8 cellular contexts compared by ENCODE assay signal in genomic region chr3:136142592-136142991, GRCh38. TPM values are rescaled to one million over a fixed set of nuclear protein-coding genes. Genes with fewer than 3 reads are reported as not detected.
A peak's percentile ranks its signal among the peaks of the same experiment; 100 is the strongest.
DNase-seq lines count a peak whose midpoint lies in the region; ATAC-seq and TF ChIP-seq lines count a peak whose summit lies in the region.

No MANE protein-coding gene starts in this region.

- H3K36me3 ChIP-seq in mesodermal cell (ENCODE audit: control insufficient read depth, insufficient read depth, low read length): peaks cover 35% of the 10 kb centered on the region

- H3K27ac ChIP-seq in mesodermal cell (ENCODE audit: low read depth, low read length, severe bottlenecking): peak overlapping the region; percentile 83

- peaks cover 8% of the 10 kb centered on the region for H3K4me1 ChIP-seq in mesodermal cell (ENCODE audit: control insufficient read depth, insufficient read depth, low read length, poor library complexity, severe bottlenecking)

- in situ Hi-C loops in Caki2 (cut with HindIII; ENCODE audit: low pct_unique_long_range_greater_than_20kb, low sequenced_read_pairs): no loop called here

- 17 to 19% methylated on average over 2 of the region's 3 CpGs for WGBS in mesodermal cell (ENCODE audit: insufficient coverage in 2 of 2), 2 experiments

- H3K9me3 ChIP-seq in mesodermal cell (ENCODE audit: control insufficient read depth, low read length): no peaks in the 10 kb centered on the region

- H3K4me3 ChIP-seq in cardiac fibroblast (replicated peaks in 1 of 2; ENCODE audit: low read depth in 2 of 2, low read length in 2 of 2): no peak overlapping the region
- H3K4me3 ChIP-seq in mesodermal cell (ENCODE audit: extremely low read depth, insufficient read depth, low read length, poor library complexity, severe bottlenecking): no peak overlapping the region

- TF ChIP-seq CTCF in cardiac fibroblast (IDR thresholded peaks at IDR 0.05; ENCODE audit: low read depth, low read length): no peak

- DNase-seq in Caki2 (ENCODE audit: low read depth) (peak; percentile 79), MV-4-11 (lab: John Stamatoyannopoulos, UW) (peak; percentile 32), cardiac fibroblast (ENCODE audit: low read depth in 2 of 2) (peak; percentile 83 to 88), NCI-H526 (lab: John Stamatoyannopoulos, UW) (no peak)
- no peak for DNase-seq in effector CD8-positive, alpha-beta T cell (lab: John Stamatoyannopoulos, UW)

- ATAC-seq in HG03457 (IDR thresholded peaks at IDR 0.05; ENCODE audit: unreplicated experiment) (no peak), HG03565 (IDR thresholded peaks at IDR 0.05; ENCODE audit: unreplicated experiment) (no peak)

RNA-seq across cellular contexts. Expression of gene MSL2, which starts 53.5 kb away (rescaled TPM):
- total RNA-seq in Caki2 (2014; rRNA removed; shearing (Covaris generic); ENCODE audit: low replicate concordance): 6.4 and 8.8 TPM in 2 replicates
- 24.8 TPM for polyA plus RNA-seq in mesodermal cell (2013, experiment 1 of 2)
- 19.8 TPM for polyA plus RNA-seq in mesodermal cell (2013, experiment 2 of 2)

Comparison
In these comparisons a context has a peak if more than half of its experiments do, and no peak if none do; other contexts are left out.
1. DNase-seq: peak in Caki2 (single experiment), MV-4-11 (single experiment) and cardiac fibroblast (2 of 2); none in effector CD8-positive, alpha-beta T cell (single experiment) and NCI-H526 (0 of 2).